In genomic region chr17:16521070-16521727, GRCh38 we compare ENCODE assay signal across 8 cellular contexts. TPM values are rescaled to one million over a fixed set of nuclear protein-coding genes. Genes with fewer than 3 reads are reported as not detected.
A peak's percentile ranks its signal among the peaks of the same experiment; 100 is the strongest.
DNase-seq lines count a peak whose midpoint lies in the region; ATAC-seq and TF ChIP-seq lines count a peak whose summit lies in the region.

No MANE protein-coding gene starts in this region.

- no peak overlapping the region for H3K4me3 Mint-ChIP-seq in CD14-positive monocyte
- H3K4me3 Mint-ChIP-seq in activated naive CD4-positive, alpha-beta T cell treated with anti-CD3 and anti-CD28 coated beads, Interleukin-2, amount 10 ng/mL, durations not matched to agents 7 days and 5 days = no peak overlapping the region

- intact Hi-C loops in CD14-positive monocyte (cut with micrococcal nuclease) (loop anchor here (2.0 to 5.0 kb wide), 3 partner anchors 68 to 139 kb away; partner anchors contain the start of gene UBB (in 1 of the 2)), posterior cingulate gyrus (cut with DNase I) (loop anchor here (1.0 kb wide), 3 partner anchors 68 to 157 kb away; no protein-coding TSS in a partner anchor)

- H3K9me3 ChIP-seq in SK-N-MC (ENCODE audit: low read depth, low read length) = no peaks in the 10 kb centered on the region

- H3K36me3 ChIP-seq in SK-N-MC (ENCODE audit: insufficient read depth, low read length) = no peaks in the 10 kb centered on the region

- no peak overlapping the region for H3K27ac ChIP-seq in SK-N-MC

- H3K36me3 Mint-ChIP-seq in CD14-positive monocyte = no peaks in the 10 kb centered on the region
- H3K36me3 Mint-ChIP-seq in activated naive CD4-positive, alpha-beta T cell treated with anti-CD3 and anti-CD28 coated beads, Interleukin-2, amount 10 ng/mL, durations not matched to agents 7 days and 5 days = no peaks in the 10 kb centered on the region

- H3K9ac ChIP-seq in SK-N-MC (ENCODE audit: insufficient read length) = no peak overlapping the region

- CTCF ChIA-PET in activated naive CD4-positive, alpha-beta T cell treated with anti-CD3 and anti-CD28 coated beads, Interleukin-2, amount 10 ng/mL, durations not matched to agents 7 days and 5 days (lab: Charles Lee) = interaction anchor here (0.8 to 4.8 kb wide), 16 partner anchors 9 to 168 kb away, joined by 3 to 79 read pairs (median 4); partner anchors contain the start of gene CENPV

- peaks cover 18% of the 10 kb centered on the region for H3K4me1 Mint-ChIP-seq in CD14-positive monocyte
- peaks cover 5% of the 10 kb centered on the region for H3K4me1 Mint-ChIP-seq in activated naive CD4-positive, alpha-beta T cell treated with anti-CD3 and anti-CD28 coated beads, Interleukin-2, amount 10 ng/mL, durations not matched to agents 7 days and 5 days

- H3K9me3 Mint-ChIP-seq in CD14-positive monocyte = peaks cover 0 to 3% (median 0%) of the 10 kb centered on the region in 7 donors
- no peaks in the 10 kb centered on the region for H3K9me3 Mint-ChIP-seq in activated naive CD4-positive, alpha-beta T cell treated with anti-CD3 and anti-CD28 coated beads, Interleukin-2, amount 10 ng/mL, durations not matched to agents 7 days and 5 days

- DNase-seq in CD14-positive monocyte (ENCODE audit: low spot score) (peak; percentile 80), NAMALWA (ENCODE audit: low spot score) (peak; percentile 76), SK-N-MC (ENCODE audit: low read depth, low spot score) (peak; percentile 30), glomerular visceral epithelial cell (ENCODE audit: extremely low spot score) (peak; percentile 90), posterior cingulate gyrus (peak; percentile 41 to 95 (median 74))
- peak; percentile 77 for DNase-seq in activated naive CD4-positive, alpha-beta T cell treated with anti-CD3 and anti-CD28 coated beads, Interleukin-2, amount 10 ng/mL, durations not matched to agents 7 days and 5 days

- H3K27me3 Mint-ChIP-seq in CD14-positive monocyte (ENCODE audit: low read depth in 3 of 3) = peaks cover 5 to 11% (median 9%) of the 10 kb centered on the region in 3 donors
- H3K27me3 Mint-ChIP-seq in activated naive CD4-positive, alpha-beta T cell treated with anti-CD3 and anti-CD28 coated beads, Interleukin-2, amount 10 ng/mL, durations not matched to agents 7 days and 5 days = peaks cover 32% of the 10 kb centered on the region

- ATAC-seq in GM19467 (IDR thresholded peaks at IDR 0.05; ENCODE audit: unreplicated experiment) (peak; percentile 75), GM21717 (IDR thresholded peaks at IDR 0.05; ENCODE audit: unreplicated experiment) (no peak)

- TF ChIP-seq CTCF in CD14-positive monocyte (IDR thresholded peaks at IDR 0.05) = peak; percentile 90

- H3K27ac Mint-ChIP-seq in CD14-positive monocyte = peak overlapping the region; percentile 42 to 93 (median 86)
- H3K27ac Mint-ChIP-seq in activated naive CD4-positive, alpha-beta T cell treated with anti-CD3 and anti-CD28 coated beads, Interleukin-2, amount 10 ng/mL, durations not matched to agents 7 days and 5 days = no peak overlapping the region

- H3K4me3 ChIP-seq in SK-N-MC = no peak overlapping the region

RNA-seq across cellular contexts. Expression of gene LRRC75A, which starts 29.2 kb away (rescaled TPM):
- polyA plus RNA-seq in CD14-positive monocyte = 1 to 10 TPM; 1.0 to 1.4 TPM

RNA-seq across cellular contexts. Expression of gene ZNF287, which starts 47.8 kb away (rescaled TPM):
- under 1 TPM in 1 of 2 donors, not detected in 1; 0.53 TPM for polyA plus RNA-seq in CD14-positive monocyte

Comparison
In these comparisons a context has a peak if more than half of its experiments do, and no peak if none do; other contexts are left out.
1. DNase-seq: peak in every context shown above with its lines; median percentile 90 in glomerular visceral epithelial cell; 80 in CD14-positive monocyte; 77 in activated naive CD4-positive, alpha-beta T cell treated with anti-CD3 and anti-CD28 coated beads, Interleukin-2, amount 10 ng/mL, durations not matched to agents 7 days and 5 days; 76 in NAMALWA; 74 in posterior cingulate gyrus; 30 in SK-N-MC.